ENCODE assay signal across 8 cellular contexts in the genomic region with DNA sequence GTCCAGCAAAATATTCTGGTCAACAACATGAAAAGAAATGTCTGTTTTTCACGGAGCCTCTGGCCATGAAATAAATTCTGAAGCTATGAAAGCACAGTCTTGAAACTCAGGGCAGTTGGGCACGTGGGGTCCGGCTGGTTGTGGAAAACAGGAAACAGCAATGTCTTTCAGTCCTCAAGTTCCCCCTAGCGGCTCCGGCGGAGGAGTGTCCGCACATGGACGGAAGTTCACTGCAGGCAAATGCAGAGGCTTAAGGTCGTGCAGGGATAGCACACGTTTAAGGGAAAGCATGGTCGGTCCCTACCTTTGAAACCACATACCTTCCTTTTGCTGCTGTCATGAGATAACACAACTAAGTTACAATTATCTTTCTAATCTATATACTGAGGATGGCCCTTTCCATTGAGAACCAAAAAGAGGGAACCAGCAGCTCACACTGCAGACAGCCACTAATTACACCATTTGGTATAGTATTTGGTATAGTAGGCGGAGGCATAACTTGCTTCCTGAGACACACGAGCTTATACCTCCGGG. TPM values are rescaled to one million over a fixed set of nuclear protein-coding genes. Genes with fewer than 3 reads are reported as not detected.
A peak's percentile ranks its signal among the peaks of the same experiment; 100 is the strongest.
DNase-seq lines count a peak whose midpoint lies in the region; ATAC-seq and TF ChIP-seq lines count a peak whose summit lies in the region.

No MANE protein-coding gene starts in this region.

- no peak overlapping the region for H3K27ac ChIP-seq in fibroblast of lung (ENCODE audit: insufficient read depth, low read length)

- peaks cover 34% of the 10 kb centered on the region for H3K4me1 Mint-ChIP-seq in activated T-cell treated with anti-CD3 and anti-CD28 coated beads, Interleukin-2, amount 50 U/mL, for 4 hours (ENCODE audit: low read depth)
- peaks cover 44% of the 10 kb centered on the region for H3K4me1 Mint-ChIP-seq in neural crest cell
- H3K4me1 Mint-ChIP-seq in stimulated activated naive CD8-positive, alpha-beta T cell treated with anti-CD3 and anti-CD28 coated beads, Interleukin-15, amount 100 ng/mL, for 72 hours = peaks cover 67% of the 10 kb centered on the region

- H3K4me3 Mint-ChIP-seq in activated T-cell treated with anti-CD3 and anti-CD28 coated beads, Interleukin-2, amount 50 U/mL, for 4 hours = peak overlapping the region; percentile 58
- no peak overlapping the region for H3K4me3 Mint-ChIP-seq in neural crest cell
- peak overlapping the region; percentile 51 to 62 for H3K4me3 Mint-ChIP-seq in stimulated activated naive CD8-positive, alpha-beta T cell treated with anti-CD3 and anti-CD28 coated beads, Interleukin-15, amount 100 ng/mL, for 72 hours

- no peaks in the 10 kb centered on the region for H3K9me3 Mint-ChIP-seq in activated T-cell treated with anti-CD3 and anti-CD28 coated beads, Interleukin-2, amount 50 U/mL, for 4 hours
- H3K9me3 Mint-ChIP-seq in neural crest cell = no peaks in the 10 kb centered on the region
- no peaks in the 10 kb centered on the region for H3K9me3 Mint-ChIP-seq in stimulated activated naive CD8-positive, alpha-beta T cell treated with anti-CD3 and anti-CD28 coated beads, Interleukin-15, amount 100 ng/mL, for 72 hours

- H3K36me3 ChIP-seq in fibroblast of lung (ENCODE audit: control insufficient read depth, insufficient read depth, low read length) = no peaks in the 10 kb centered on the region

- peak; percentile 87 for ATAC-seq in GM21825 (IDR thresholded peaks at IDR 0.05; ENCODE audit: unreplicated experiment)
- ATAC-seq in activated T-cell treated with anti-CD3 and anti-CD28 coated beads, Interleukin-2, amount 50 U/mL, for 4 hours = peak; percentile 82 to 92
- peak; percentile 97 for ATAC-seq in stimulated activated naive CD8-positive, alpha-beta T cell treated with anti-CD3 and anti-CD28 coated beads, Interleukin-15, amount 100 ng/mL, for 72 hours

- no peaks in the 10 kb centered on the region for H3K27me3 Mint-ChIP-seq in activated T-cell treated with anti-CD3 and anti-CD28 coated beads, Interleukin-2, amount 50 U/mL, for 4 hours (ENCODE audit: low read depth)
- no peaks in the 10 kb centered on the region for H3K27me3 Mint-ChIP-seq in neural crest cell (ENCODE audit: low read depth)
- peaks cover 17% of the 10 kb centered on the region for H3K27me3 Mint-ChIP-seq in stimulated activated naive CD8-positive, alpha-beta T cell treated with anti-CD3 and anti-CD28 coated beads, Interleukin-15, amount 100 ng/mL, for 72 hours

- DNase-seq in Daoy (ENCODE audit: low read depth) = peak; percentile 88
- peak; percentile 90 to 91 for DNase-seq in Kasumi-1 (lab: John Stamatoyannopoulos, UW)
- DNase-seq in RKO (ENCODE audit: low spot score) = peak; percentile 93
- DNase-seq in activated T-cell treated with anti-CD3 and anti-CD28 coated beads, Interleukin-2, amount 50 U/mL, for 4 hours = peak; percentile 74
- DNase-seq in fibroblast of lung (ENCODE audit: low read depth in 2 of 2) = peak; percentile 76 to 90
- peak; percentile 78 for DNase-seq in neural crest cell (ENCODE audit: low read depth, low spot score)
- DNase-seq in stimulated activated naive CD8-positive, alpha-beta T cell treated with anti-CD3 and anti-CD28 coated beads, Interleukin-15, amount 100 ng/mL, for 72 hours = peak; percentile 66 to 80

- H4K20me1 ChIP-seq in fibroblast of lung (ENCODE audit: control insufficient read depth, extremely low read depth, insufficient read depth, low read length) = no peaks in the 10 kb centered on the region

- no peaks in the 10 kb centered on the region for H3K9me3 ChIP-seq in fibroblast of lung (ENCODE audit: control insufficient read depth, insufficient read depth, low read depth, low read length)

- no peak overlapping the region for H3K4me3 ChIP-seq in fibroblast of lung (replicated peaks in 1 of 4; ENCODE audit: control extremely low read depth in 1 of 4, insufficient read depth in 1 of 4, low read depth in 3 of 4, low read length in 4 of 4)

- no peaks in the 10 kb centered on the region for H3K36me3 Mint-ChIP-seq in activated T-cell treated with anti-CD3 and anti-CD28 coated beads, Interleukin-2, amount 50 U/mL, for 4 hours (ENCODE audit: insufficient read depth)
- peaks cover 8% of the 10 kb centered on the region for H3K36me3 Mint-ChIP-seq in neural crest cell (ENCODE audit: low read depth)

- H3K4me1 ChIP-seq in fibroblast of lung (ENCODE audit: control insufficient read depth, extremely low read depth, insufficient read depth, low read length) = peaks cover 4% of the 10 kb centered on the region

- H3K9ac ChIP-seq in fibroblast of lung (ENCODE audit: insufficient read depth, low read length) = no peak overlapping the region

- H3K79me2 ChIP-seq in fibroblast of lung (ENCODE audit: control insufficient read depth, insufficient read depth, low read length) = no peaks in the 10 kb centered on the region

- H3K27ac Mint-ChIP-seq in neural crest cell (ENCODE audit: unreplicated experiment) = no peak overlapping the region
- peak overlapping the region in 1 of 2 donors; percentile 89 for H3K27ac Mint-ChIP-seq in stimulated activated naive CD8-positive, alpha-beta T cell treated with anti-CD3 and anti-CD28 coated beads, Interleukin-15, amount 100 ng/mL, for 72 hours

- no peak overlapping the region for H2AFZ ChIP-seq in fibroblast of lung (ENCODE audit: low read length)

- peak; percentile 92 to 95 for TF ChIP-seq CTCF in fibroblast of lung (conservative IDR thresholded peaks at IDR 0.05 in 1 of 2, IDR thresholded peaks at IDR 0.05 in 1 of 2; ENCODE audit: low read depth in 1 of 2, low read length in 2 of 2)
- peak; percentile 91 for TF ChIP-seq CTCF in neural crest cell (conservative IDR thresholded peaks at IDR 0.05)

- H3K27me3 ChIP-seq in fibroblast of lung (ENCODE audit: control insufficient read depth, insufficient read depth, low read length) = no peaks in the 10 kb centered on the region

- H3K4me2 ChIP-seq in fibroblast of lung (ENCODE audit: extremely low read depth, insufficient read depth, low read length) = no peak overlapping the region

RNA-seq across cellular contexts. Expression of gene NFATC2, which starts 52.5 kb away (rescaled TPM):
- total RNA-seq in Daoy (2014; rRNA removed; shearing (Covaris generic)) = 0.18 and 0.40 TPM in 2 replicates
- total RNA-seq in activated T-cell treated with anti-CD3 and anti-CD28 coated beads, Interleukin-2, amount 50 U/mL, for 4 hours = 10 to 100 TPM; 48.3 to 51.4 (median 48.9) TPM
- total RNA-seq in fibroblast of lung = under 0.01 and 0.50 TPM in 2 replicates
- polyA plus RNA-seq in fibroblast of lung = 0.11 and 1.2 TPM in 2 replicates
- 0.24 and 2.2 TPM in 2 replicates for polyA plus RNA-seq in fibroblast of lung (2012)
- polyA minus RNA-seq in fibroblast of lung (ENCODE audit: low replicate concordance) = 0.26 and 2.8 TPM in 2 replicates
- 1.9 and 2.0 TPM in 2 replicates for total RNA-seq in neural crest cell

Comparison
In these comparisons a context has a peak if more than half of its experiments do, and no peak if none do; other contexts are left out.
1. RNA of gene NFATC2, which starts 52.5 kb away (total RNA-seq): 48.3 to 51.4 TPM in activated T-cell treated with anti-CD3 and anti-CD28 coated beads, Interleukin-2, amount 50 U/mL, for 4 hours; 1.9 to 2.0 TPM in neural crest cell, under 0.01 to 0.50 TPM in fibroblast of lung and 0.18 to 0.40 TPM in Daoy; every median in the first group is over 10 times any median in the second.
2. Peak in every context shown above with its lines, with median percentiles within 50 percentile points of each other: DNase-seq and ATAC-seq.